ENCODE assay signal across 1 cellular context in genomic region chr12:57090456-57090855, GRCh38.
TF ChIP-seq lines count a peak whose summit lies in the region.

No MANE protein-coding gene starts in this region.

TF ChIP-seq in H1, 55 proteins besides CTCF, POLR2A, EP300 and RAD21:
- TF ChIP-seq TCF12 (IDR thresholded peaks at IDR 0.05; ENCODE audit: low read depth, low read length) = no peak
- TF ChIP-seq CBX8 (IDR thresholded peaks at IDR 0.05; ENCODE audit: borderline replicate concordance, low read depth, low read length) = no peak
- no peak for TF ChIP-seq TAF1 (IDR thresholded peaks at IDR 0.05; ENCODE audit: low read depth, low read length)
- TF ChIP-seq SIN3A (conservative IDR thresholded peaks at IDR 0.05 in 1 of 2, IDR thresholded peaks at IDR 0.05 in 1 of 2; ENCODE audit: low read depth in 1 of 2, low read length in 2 of 2) = no peak
- TF ChIP-seq GTF2F1 (IDR thresholded peaks at IDR 0.05; ENCODE audit: borderline replicate concordance, low read depth, low read length) = no peak
- TF ChIP-seq CEBPB (IDR thresholded peaks at IDR 0.05; ENCODE audit: low read depth, low read length) = no peak
- TF ChIP-seq HDAC6 (IDR thresholded peaks at IDR 0.05; ENCODE audit: low read depth, low read length) = no peak
